Comparison of ENCODE assay signal across 8 cellular contexts in the genomic region with DNA sequence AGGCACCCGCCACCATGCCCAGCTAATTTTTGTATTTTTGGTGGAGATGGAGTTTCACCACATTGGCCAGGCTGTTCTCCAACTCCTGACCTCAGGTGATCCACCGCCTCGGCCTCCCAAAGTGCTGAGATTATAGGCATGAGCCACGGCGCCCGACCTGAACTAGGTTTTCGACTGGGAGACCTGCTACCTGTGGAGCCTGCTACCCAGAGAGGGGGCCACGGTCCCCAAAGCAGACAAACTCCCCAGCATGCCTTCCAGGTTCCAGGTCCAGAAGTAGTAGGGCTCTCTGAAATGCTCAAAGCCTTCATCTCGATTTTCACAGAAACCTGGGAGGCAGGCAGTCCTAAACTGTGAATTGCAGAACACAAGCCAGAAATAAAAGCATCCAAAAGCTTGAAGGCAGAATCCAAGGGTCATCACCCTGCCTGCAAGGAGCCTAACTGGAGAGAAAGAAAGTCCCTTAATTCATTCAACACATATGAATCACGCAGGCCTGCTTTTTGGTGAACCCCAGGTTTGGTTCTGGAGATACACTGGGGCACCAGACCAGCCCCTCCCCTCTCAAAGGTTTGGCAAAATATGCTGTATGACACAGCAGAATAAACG. TPM values are rescaled to one million over a fixed set of nuclear protein-coding genes. Genes with fewer than 3 reads are reported as not detected.
DNase-seq lines count a peak whose midpoint lies in the region; ATAC-seq and TF ChIP-seq lines count a peak whose summit lies in the region.

No MANE protein-coding gene starts in this region.

- H3K27ac ChIP-seq in right atrium auricular region, result peak overlapping the region; percentile 94 to 95
- peak overlapping the region; percentile 93 for H3K27ac ChIP-seq in caudate nucleus (ENCODE audit: low read depth, low read length)
- peak overlapping the region; percentile 97 to 100 for H3K27ac ChIP-seq in mucosa of rectum (ENCODE audit: low read depth in 2 of 2, low read length in 2 of 2)
- peak overlapping the region; percentile 93 for H3K27ac ChIP-seq in vagina

- no peaks in the 10 kb centered on the region for H3K36me3 ChIP-seq in right atrium auricular region
- no peaks in the 10 kb centered on the region for H3K36me3 ChIP-seq in mucosa of rectum (ENCODE audit: control insufficient read depth in 2 of 2, insufficient read depth in 2 of 2, low read length in 2 of 2)
- H3K36me3 ChIP-seq in vagina, result no peaks in the 10 kb centered on the region

- H3K9me3 ChIP-seq in right atrium auricular region, result no peaks in the 10 kb centered on the region
- no peaks in the 10 kb centered on the region for H3K9me3 ChIP-seq in mucosa of rectum (ENCODE audit: control insufficient read depth in 2 of 2, low read length in 2 of 2)
- H3K9me3 ChIP-seq in vagina, result no peaks in the 10 kb centered on the region

- peaks cover 0 to 58% of the 10 kb centered on the region in 2 donors for H3K4me1 ChIP-seq in right atrium auricular region
- H3K4me1 ChIP-seq in mucosa of rectum (ENCODE audit: control insufficient read depth in 2 of 2, insufficient read depth in 2 of 2, low read length in 2 of 2), result peaks cover 47 to 57% of the 10 kb centered on the region in 2 donors
- peaks cover 56% of the 10 kb centered on the region for H3K4me1 ChIP-seq in vagina

- intact Hi-C loops in Right ventricle myocardium superior (cut with DNase I), result no loop called here
- intact Hi-C loops in vagina (cut with DNase I), result no loop called here

- no peak for TF ChIP-seq CTCF in right atrium auricular region (IDR thresholded peaks at IDR 0.05)
- no peak for TF ChIP-seq CTCF in vagina (IDR thresholded peaks at IDR 0.05)

- no peak for ATAC-seq in Right ventricle myocardium superior (ENCODE audit: poor library complexity)
- no peak for ATAC-seq in GM19467 (IDR thresholded peaks at IDR 0.05; ENCODE audit: unreplicated experiment)

- H3K4me3 ChIP-seq in right atrium auricular region, result peak overlapping the region; percentile 42 to 75
- peak overlapping the region; percentile 73 to 88 for H3K4me3 ChIP-seq in mucosa of rectum (ENCODE audit: low read length in 2 of 2)
- H3K4me3 ChIP-seq in vagina, result peak overlapping the region; percentile 51 to 66

- peak overlapping the region; percentile 88 to 92 for H3K9ac ChIP-seq in mucosa of rectum (ENCODE audit: low read depth in 1 of 2, low read length in 2 of 2)

- no peak for TF ChIP-seq POLR2A in vagina (IDR thresholded peaks at IDR 0.05)

- no peaks in the 10 kb centered on the region for H3K27me3 ChIP-seq in right atrium auricular region
- no peaks in the 10 kb centered on the region for H3K27me3 ChIP-seq in mucosa of rectum (ENCODE audit: control insufficient read depth in 2 of 2, insufficient read depth in 2 of 2, low read length in 2 of 2)
- H3K27me3 ChIP-seq in vagina, result no peaks in the 10 kb centered on the region

- DNase-seq in right atrium auricular region (ENCODE audit: low spot score), result peak; percentile 59
- DNase-seq in Right ventricle myocardium superior, result no peak
- peak in 1 of 61 donors; percentile 65 for DNase-seq in caudate nucleus (lab: John Stamatoyannopoulos, UW)
- peak in 1 of 2 donors; percentile 84 for DNase-seq in vagina (ENCODE audit: extremely low spot score in 2 of 2)
- no peak for DNase-seq in AG08396 (ENCODE audit: low spot score)
- no peak for DNase-seq in cerebellar cortex (ENCODE audit: low spot score)

RNA-seq across cellular contexts. Expression of a gene that starts 4.6 kb away (rescaled TPM):
- 10 to 100 TPM; 10.1 to 15.8 TPM for total RNA-seq in right atrium auricular region
- 12.5 TPM for total RNA-seq in Right ventricle myocardium superior
- 49.8 TPM for total RNA-seq in vagina

RNA-seq across cellular contexts. Expression of a gene that starts 48.2 kb away (rescaled TPM):
- total RNA-seq in right atrium auricular region, result not detected
- not detected for total RNA-seq in Right ventricle myocardium superior
- total RNA-seq in vagina, result not detected
